1 cellular context compared by ENCODE assay signal in genomic region chr19:16366433-16367268, GRCh38.
A peak's percentile ranks its signal among the peaks of the same experiment; 100 is the strongest.
TF ChIP-seq lines count a peak whose summit lies in the region.

No MANE protein-coding gene starts in this region.

TF ChIP-seq in GM12878, 131 proteins besides CTCF, POLR2A, EP300 and RAD21 (continued from another document and continues in another):
- TF ChIP-seq MYB (IDR thresholded peaks at IDR 0.05; ENCODE audit: borderline replicate concordance, low read depth, low read length) (peak; percentile 89), STAT1 (conservative IDR thresholded peaks at IDR 0.05) (peak; percentile 85; the same call in 1 of the 2 replicates), RELA (IDR thresholded peaks at IDR 0.05; ENCODE audit: borderline replicate concordance, partially characterized antibody) (no peak), HDGF (IDR thresholded peaks at IDR 0.05) (no peak), HSF1 (IDR thresholded peaks at IDR 0.05; ENCODE audit: low read depth, low read length) (no peak), SPI1 (IDR thresholded peaks at IDR 0.05; ENCODE audit: borderline replicate concordance, insufficient read depth, low read depth, low read length) (peak; percentile 87), RAD51 (IDR thresholded peaks at IDR 0.05) (0 out of 2 replicates have a peak, but pooled peaks have one; percentile 30), RUNX3 (IDR thresholded peaks at IDR 0.05; ENCODE audit: low read length) (peak; percentile 83), RBBP5 (conservative IDR thresholded peaks at IDR 0.05) (no peak), NBN (IDR thresholded peaks at IDR 0.05) (0 out of 2 replicates have a peak, but pooled peaks have one; percentile 22), PAX5 (IDR thresholded peaks at IDR 0.05; ENCODE audit: borderline replicate concordance, low read depth, low read length) (peak; percentile 63), PAX8 (IDR thresholded peaks at IDR 0.05) (no peak), RB1 (IDR thresholded peaks at IDR 0.05; ENCODE audit: borderline replicate concordance) (peak; percentile 21; the same call in 1 of the 2 replicates), IRF4 (IDR thresholded peaks at IDR 0.05; ENCODE audit: low read depth, low read length) (peak; percentile 56; the same call in 1 of the 2 replicates), ZBED1 (IDR thresholded peaks at IDR 0.05; ENCODE audit: borderline replicate concordance) (no peak; the same call in 1 of the 2 replicates), WRNIP1 (IDR thresholded peaks at IDR 0.05; ENCODE audit: borderline replicate concordance, low read depth, low read length) (peak; percentile 76; the same call in 1 of the 2 replicates), TAF1 (IDR thresholded peaks at IDR 0.05; ENCODE audit: borderline replicate concordance, low read depth, low read length) (0 out of 2 replicates have a peak, but pooled peaks have one; percentile 3), JUND (IDR thresholded peaks at IDR 0.05; ENCODE audit: low read depth, low read length) (no peak), SIN3A (IDR thresholded peaks at IDR 0.05; ENCODE audit: low read depth, low read length) (peak; percentile 53; the same call in 1 of the 2 replicates), ZZZ3 (IDR thresholded peaks at IDR 0.05; ENCODE audit: control insufficient read depth, insufficient read length, low read depth) (no peak), NFIC (IDR thresholded peaks at IDR 0.05; ENCODE audit: low read depth, low read length) (peak; percentile 87), MTA2 (IDR thresholded peaks at IDR 0.05; ENCODE audit: low read depth) (peak; percentile 81), HDAC2 (IDR thresholded peaks at IDR 0.05) (no peak), ATF3 (IDR thresholded peaks at IDR 0.05; ENCODE audit: borderline replicate concordance, extremely low read depth, low read depth, low read length) (no peak), IKZF2 (IDR thresholded peaks at IDR 0.05) (peak; percentile 76 to 78), CHD4 (IDR thresholded peaks at IDR 0.05) (0 out of 2 replicates have a peak, but pooled peaks have one; percentile 63), SREBF2 (IDR thresholded peaks at IDR 0.05; ENCODE audit: low read length) (no peak), ATF7 (IDR thresholded peaks at IDR 0.05; ENCODE audit: low read depth) (no peak), ZNF622 (IDR thresholded peaks at IDR 0.05) (no peak), BHLHE40 (IDR thresholded peaks at IDR 0.05; ENCODE audit: borderline replicate concordance in 1 of 2, low read depth in 2 of 2, low read length in 1 of 2) (peak; percentile 90 to 94), RELB (IDR thresholded peaks at IDR 0.05; ENCODE audit: low read depth) (peak; percentile 58), ZSCAN29 (IDR thresholded peaks at IDR 0.05) (no peak), SMAD1 (IDR thresholded peaks at IDR 0.05; ENCODE audit: low read depth, partially characterized antibody) (no peak), NFYA (IDR thresholded peaks at IDR 0.05; ENCODE audit: borderline replicate concordance, low read depth, low read length) (no peak), ZNF207 (IDR thresholded peaks at IDR 0.05; ENCODE audit: borderline replicate concordance) (no peak), ZBTB33 (IDR thresholded peaks at IDR 0.05) (no peak), MEF2A (IDR thresholded peaks at IDR 0.05; ENCODE audit: insufficient read depth, low read depth, low read length) (peak; percentile 91), MTA3 (IDR thresholded peaks at IDR 0.05; ENCODE audit: borderline replicate concordance, low read length) (peak; percentile 85; the same call in 1 of the 2 replicates)
- TF ChIP-seq, protein P1, sequence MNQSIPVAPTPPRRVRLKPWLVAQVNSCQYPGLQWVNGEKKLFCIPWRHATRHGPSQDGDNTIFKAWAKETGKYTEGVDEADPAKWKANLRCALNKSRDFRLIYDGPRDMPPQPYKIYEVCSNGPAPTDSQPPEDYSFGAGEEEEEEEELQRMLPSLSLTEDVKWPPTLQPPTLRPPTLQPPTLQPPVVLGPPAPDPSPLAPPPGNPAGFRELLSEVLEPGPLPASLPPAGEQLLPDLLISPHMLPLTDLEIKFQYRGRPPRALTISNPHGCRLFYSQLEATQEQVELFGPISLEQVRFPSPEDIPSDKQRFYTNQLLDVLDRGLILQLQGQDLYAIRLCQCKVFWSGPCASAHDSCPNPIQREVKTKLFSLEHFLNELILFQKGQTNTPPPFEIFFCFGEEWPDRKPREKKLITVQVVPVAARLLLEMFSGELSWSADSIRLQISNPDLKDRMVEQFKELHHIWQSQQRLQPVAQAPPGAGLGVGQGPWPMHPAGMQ (IDR thresholded peaks at IDR 0.05; ENCODE audit: borderline replicate concordance) = no peak
- TF ChIP-seq, protein P2, sequence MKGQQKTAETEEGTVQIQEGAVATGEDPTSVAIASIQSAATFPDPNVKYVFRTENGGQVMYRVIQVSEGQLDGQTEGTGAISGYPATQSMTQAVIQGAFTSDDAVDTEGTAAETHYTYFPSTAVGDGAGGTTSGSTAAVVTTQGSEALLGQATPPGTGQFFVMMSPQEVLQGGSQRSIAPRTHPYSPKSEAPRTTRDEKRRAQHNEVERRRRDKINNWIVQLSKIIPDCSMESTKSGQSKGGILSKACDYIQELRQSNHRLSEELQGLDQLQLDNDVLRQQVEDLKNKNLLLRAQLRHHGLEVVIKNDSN (IDR thresholded peaks at IDR 0.05; ENCODE audit: borderline replicate concordance, extremely low read length, insufficient read depth, low read depth, low read length) = no peak
- TF ChIP-seq, protein P3, sequence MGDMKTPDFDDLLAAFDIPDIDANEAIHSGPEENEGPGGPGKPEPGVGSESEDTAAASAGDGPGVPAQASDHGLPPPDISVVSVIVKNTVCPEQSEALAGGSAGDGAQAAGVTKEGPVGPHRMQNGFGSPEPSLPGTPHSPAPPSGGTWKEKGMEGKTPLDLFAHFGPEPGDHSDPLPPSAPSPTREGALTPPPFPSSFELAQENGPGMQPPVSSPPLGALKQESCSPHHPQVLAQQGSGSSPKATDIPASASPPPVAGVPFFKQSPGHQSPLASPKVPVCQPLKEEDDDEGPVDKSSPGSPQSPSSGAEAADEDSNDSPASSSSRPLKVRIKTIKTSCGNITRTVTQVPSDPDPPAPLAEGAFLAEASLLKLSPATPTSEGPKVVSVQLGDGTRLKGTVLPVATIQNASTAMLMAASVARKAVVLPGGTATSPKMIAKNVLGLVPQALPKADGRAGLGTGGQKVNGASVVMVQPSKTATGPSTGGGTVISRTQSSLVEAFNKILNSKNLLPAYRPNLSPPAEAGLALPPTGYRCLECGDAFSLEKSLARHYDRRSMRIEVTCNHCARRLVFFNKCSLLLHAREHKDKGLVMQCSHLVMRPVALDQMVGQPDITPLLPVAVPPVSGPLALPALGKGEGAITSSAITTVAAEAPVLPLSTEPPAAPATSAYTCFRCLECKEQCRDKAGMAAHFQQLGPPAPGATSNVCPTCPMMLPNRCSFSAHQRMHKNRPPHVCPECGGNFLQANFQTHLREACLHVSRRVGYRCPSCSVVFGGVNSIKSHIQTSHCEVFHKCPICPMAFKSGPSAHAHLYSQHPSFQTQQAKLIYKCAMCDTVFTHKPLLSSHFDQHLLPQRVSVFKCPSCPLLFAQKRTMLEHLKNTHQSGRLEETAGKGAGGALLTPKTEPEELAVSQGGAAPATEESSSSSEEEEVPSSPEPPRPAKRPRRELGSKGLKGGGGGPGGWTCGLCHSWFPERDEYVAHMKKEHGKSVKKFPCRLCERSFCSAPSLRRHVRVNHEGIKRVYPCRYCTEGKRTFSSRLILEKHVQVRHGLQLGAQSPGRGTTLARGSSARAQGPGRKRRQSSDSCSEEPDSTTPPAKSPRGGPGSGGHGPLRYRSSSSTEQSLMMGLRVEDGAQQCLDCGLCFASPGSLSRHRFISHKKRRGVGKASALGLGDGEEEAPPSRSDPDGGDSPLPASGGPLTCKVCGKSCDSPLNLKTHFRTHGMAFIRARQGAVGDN (IDR thresholded peaks at IDR 0.05) = peak; percentile 62
- TF ChIP-seq, protein P4, sequence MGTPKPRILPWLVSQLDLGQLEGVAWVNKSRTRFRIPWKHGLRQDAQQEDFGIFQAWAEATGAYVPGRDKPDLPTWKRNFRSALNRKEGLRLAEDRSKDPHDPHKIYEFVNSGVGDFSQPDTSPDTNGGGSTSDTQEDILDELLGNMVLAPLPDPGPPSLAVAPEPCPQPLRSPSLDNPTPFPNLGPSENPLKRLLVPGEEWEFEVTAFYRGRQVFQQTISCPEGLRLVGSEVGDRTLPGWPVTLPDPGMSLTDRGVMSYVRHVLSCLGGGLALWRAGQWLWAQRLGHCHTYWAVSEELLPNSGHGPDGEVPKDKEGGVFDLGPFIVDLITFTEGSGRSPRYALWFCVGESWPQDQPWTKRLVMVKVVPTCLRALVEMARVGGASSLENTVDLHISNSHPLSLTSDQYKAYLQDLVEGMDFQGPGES (IDR thresholded peaks at IDR 0.05) = no peak
- TF ChIP-seq, protein P5, sequence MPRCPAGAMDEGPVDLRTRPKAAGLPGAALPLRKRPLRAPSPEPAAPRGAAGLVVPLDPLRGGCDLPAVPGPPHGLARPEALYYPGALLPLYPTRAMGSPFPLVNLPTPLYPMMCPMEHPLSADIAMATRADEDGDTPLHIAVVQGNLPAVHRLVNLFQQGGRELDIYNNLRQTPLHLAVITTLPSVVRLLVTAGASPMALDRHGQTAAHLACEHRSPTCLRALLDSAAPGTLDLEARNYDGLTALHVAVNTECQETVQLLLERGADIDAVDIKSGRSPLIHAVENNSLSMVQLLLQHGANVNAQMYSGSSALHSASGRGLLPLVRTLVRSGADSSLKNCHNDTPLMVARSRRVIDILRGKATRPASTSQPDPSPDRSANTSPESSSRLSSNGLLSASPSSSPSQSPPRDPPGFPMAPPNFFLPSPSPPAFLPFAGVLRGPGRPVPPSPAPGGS (IDR thresholded peaks at IDR 0.05; ENCODE audit: borderline replicate concordance, insufficient read depth, low read depth, low read length, poor library complexity, severe bottlenecking) = no peak
- TF ChIP-seq, protein P6, sequence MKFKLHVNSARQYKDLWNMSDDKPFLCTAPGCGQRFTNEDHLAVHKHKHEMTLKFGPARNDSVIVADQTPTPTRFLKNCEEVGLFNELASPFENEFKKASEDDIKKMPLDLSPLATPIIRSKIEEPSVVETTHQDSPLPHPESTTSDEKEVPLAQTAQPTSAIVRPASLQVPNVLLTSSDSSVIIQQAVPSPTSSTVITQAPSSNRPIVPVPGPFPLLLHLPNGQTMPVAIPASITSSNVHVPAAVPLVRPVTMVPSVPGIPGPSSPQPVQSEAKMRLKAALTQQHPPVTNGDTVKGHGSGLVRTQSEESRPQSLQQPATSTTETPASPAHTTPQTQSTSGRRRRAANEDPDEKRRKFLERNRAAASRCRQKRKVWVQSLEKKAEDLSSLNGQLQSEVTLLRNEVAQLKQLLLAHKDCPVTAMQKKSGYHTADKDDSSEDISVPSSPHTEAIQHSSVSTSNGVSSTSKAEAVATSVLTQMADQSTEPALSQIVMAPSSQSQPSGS (IDR thresholded peaks at IDR 0.05; ENCODE audit: low read length) = peak; percentile 65
- TF ChIP-seq, protein P7, sequence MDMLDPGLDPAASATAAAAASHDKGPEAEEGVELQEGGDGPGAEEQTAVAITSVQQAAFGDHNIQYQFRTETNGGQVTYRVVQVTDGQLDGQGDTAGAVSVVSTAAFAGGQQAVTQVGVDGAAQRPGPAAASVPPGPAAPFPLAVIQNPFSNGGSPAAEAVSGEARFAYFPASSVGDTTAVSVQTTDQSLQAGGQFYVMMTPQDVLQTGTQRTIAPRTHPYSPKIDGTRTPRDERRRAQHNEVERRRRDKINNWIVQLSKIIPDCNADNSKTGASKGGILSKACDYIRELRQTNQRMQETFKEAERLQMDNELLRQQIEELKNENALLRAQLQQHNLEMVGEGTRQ (IDR thresholded peaks at IDR 0.05; ENCODE audit: borderline replicate concordance, low read depth, low read length) = no peak
- TF ChIP-seq, protein P8, sequence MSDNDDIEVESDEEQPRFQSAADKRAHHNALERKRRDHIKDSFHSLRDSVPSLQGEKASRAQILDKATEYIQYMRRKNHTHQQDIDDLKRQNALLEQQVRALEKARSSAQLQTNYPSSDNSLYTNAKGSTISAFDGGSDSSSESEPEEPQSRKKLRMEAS (IDR thresholded peaks at IDR 0.05; ENCODE audit: low read depth, low read length) = peak; percentile 57
